Comparison of ENCODE assay signal across 9 cellular contexts in the genomic region with DNA sequence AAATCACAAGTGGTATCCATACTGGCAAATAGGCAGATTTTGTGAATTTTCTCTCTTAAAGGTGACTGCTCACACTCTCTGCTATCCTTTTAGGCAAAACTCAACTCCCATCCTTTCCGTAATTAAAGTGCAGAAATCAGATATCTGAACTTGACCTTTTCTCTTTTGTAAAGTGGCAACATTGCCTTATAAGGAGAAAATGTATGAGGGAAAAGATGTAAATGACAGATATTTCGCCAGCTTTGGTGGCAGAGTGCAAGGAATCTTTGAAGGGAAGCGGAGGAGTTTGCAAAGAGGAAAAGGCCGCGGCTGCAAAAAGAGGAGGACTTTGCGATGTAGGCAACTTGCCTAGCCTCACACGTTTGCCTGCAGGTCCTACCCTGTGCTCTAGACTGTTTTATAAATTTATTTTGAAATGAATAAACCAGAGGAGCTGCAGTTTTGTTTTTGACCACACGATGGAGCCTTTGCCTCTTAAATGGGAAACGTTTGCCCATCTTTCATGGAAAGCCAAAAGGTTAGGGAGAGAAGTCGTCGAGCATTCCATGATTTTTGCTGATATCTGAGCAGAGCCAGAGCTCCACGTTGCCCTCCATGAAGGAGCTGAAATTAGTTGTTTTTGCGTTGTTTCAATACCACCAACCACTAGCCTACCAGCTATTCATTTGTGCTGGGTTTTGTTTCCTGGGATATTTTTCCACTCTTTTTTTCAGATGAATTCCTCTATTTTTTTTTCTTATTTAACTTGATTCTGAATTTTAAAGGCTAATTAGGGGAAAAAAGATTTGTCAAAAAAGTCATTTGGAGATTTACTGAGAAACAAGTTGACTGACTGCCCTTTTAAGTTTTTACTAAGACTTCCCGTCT.
A peak's percentile ranks its signal among the peaks of the same experiment; 100 is the strongest.
DNase-seq lines count a peak whose midpoint lies in the region; ATAC-seq, FAIRE-seq and TF ChIP-seq lines count a peak whose summit lies in the region.
"Had no signal": no experiment of that assay in that cellular context is flagged by ENCODE, and none has a peak within 500 bp of the region (broad histone marks: within the 10 kb centered on the region; RNA-seq: fewer than 3 reads in every experiment).

No MANE protein-coding gene starts in this region.

- H3K27me3 ChIP-seq in ascending aorta: no peaks in the 10 kb centered on the region
- peaks cover 26% of the 10 kb centered on the region for H3K27me3 ChIP-seq in upper lobe of right lung
- H3K27me3 ChIP-seq: ovary had no signal

- TF ChIP-seq CTCF in ascending aorta (IDR thresholded peaks at IDR 0.05): peak in 2 of 3 experiments; percentile 66 to 72
- TF ChIP-seq CTCF in upper lobe of right lung (IDR thresholded peaks at IDR 0.05): peak; percentile 73

- no peak overlapping the region for H3K4me3 ChIP-seq in ascending aorta
- no peak overlapping the region for H3K4me3 ChIP-seq in upper lobe of right lung
- H3K4me3 ChIP-seq: ovary had no signal

- H3K36me3 ChIP-seq in ascending aorta (no peaks in the 10 kb centered on the region), upper lobe of right lung (no peaks in the 10 kb centered on the region)
- H3K36me3 ChIP-seq: ovary had no signal

- DNase-seq in COLO668 (lab: John Stamatoyannopoulos, UW; ENCODE audit: unreplicated experiment) (peak; percentile 73), H4 (ENCODE audit: low spot score) (peak; percentile 31), NCI-H226 (peak; percentile 7), ascending aorta (ENCODE audit: low spot score in 2 of 2) (peak in 1 of 2 donors; percentile 65), upper lobe of right lung (no peak), GM19240 (ENCODE audit: insufficient read length, low spot score) (no peak)

- H3K27ac ChIP-seq in ascending aorta: no peak overlapping the region
- H3K27ac ChIP-seq in upper lobe of right lung: no peak overlapping the region
- H3K27ac ChIP-seq: ovary had no signal

- ATAC-seq in upper lobe of right lung: peak; percentile 55
- ATAC-seq in HG03108 (IDR thresholded peaks at IDR 0.05; ENCODE audit: unreplicated experiment): no peak

- H3K9me3 ChIP-seq in ascending aorta (no peaks in the 10 kb centered on the region), upper lobe of right lung (no peaks in the 10 kb centered on the region)
- H3K9me3 ChIP-seq: ovary had no signal

- H3K4me1 ChIP-seq in ascending aorta (no peaks in the 10 kb centered on the region), upper lobe of right lung (no peaks in the 10 kb centered on the region)

- intact Hi-C loops in ascending aorta (cut with DNase I): no loop called here
- intact Hi-C loops in upper lobe of right lung (cut with DNase I): no loop called here

- FAIRE-seq in islet of Langerhans (lab: Jason Lieb, UNC): peak; percentile 92

Comparison
In these comparisons a context has a peak if more than half of its experiments do, and no peak if none do; other contexts are left out.
1. DNase-seq: peak in COLO668 (single experiment), H4 (single experiment) and NCI-H226 (single experiment); none in upper lobe of right lung (single experiment) and GM19240 (single experiment).